Comparison of ENCODE assay signal across 1 cellular context in the genomic region with DNA sequence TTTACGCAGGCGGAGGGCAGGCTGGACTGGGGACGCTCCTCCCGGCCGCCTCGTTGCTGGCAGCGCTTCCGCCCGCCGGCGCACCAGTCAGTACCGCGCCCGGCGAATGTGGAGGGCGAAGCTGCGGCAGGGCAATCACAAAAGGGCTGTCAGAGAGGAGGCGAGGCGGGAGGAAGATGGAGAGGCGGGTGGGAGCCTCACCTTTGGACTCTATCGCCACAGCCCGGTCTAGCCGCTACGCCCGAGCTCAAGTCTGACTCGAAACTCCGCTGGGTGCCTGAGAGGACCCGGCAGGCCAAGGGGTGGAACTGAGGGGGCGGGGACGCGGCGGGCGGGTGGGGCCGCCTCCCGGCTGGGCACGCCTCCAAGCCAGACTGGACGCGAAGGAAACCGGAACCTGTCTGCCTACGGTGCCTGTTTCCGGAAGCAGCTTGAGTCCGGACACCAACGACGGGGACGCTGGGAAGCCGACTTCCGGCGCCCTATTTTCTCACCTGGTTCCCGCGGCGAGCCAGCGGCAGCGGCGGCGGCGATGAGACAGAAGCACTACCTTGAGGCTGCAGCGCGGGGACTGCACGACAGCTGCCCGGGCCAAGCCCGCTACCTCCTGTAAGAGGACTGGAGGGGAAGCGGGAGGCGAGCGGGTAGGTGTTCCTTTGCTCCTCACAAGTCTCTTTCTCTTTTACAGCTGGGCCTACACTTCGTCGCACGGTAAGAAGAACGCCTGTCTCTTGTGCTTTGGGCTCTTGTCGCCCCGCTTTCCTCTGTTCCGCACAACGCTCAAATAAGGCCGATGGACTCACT.
A peak's percentile ranks its signal among the peaks of the same experiment; 100 is the strongest.
TF ChIP-seq lines count a peak whose summit lies in the region.

TSS of gene RMP24 (plus strand) at position 483 of the 804 bp plus-strand sequence.

TF ChIP-seq in HEK293, 187 proteins besides CTCF, POLR2A, EP300 and RAD21 (continued from another document and continues in another):
- TF ChIP-seq, protein P1, sequence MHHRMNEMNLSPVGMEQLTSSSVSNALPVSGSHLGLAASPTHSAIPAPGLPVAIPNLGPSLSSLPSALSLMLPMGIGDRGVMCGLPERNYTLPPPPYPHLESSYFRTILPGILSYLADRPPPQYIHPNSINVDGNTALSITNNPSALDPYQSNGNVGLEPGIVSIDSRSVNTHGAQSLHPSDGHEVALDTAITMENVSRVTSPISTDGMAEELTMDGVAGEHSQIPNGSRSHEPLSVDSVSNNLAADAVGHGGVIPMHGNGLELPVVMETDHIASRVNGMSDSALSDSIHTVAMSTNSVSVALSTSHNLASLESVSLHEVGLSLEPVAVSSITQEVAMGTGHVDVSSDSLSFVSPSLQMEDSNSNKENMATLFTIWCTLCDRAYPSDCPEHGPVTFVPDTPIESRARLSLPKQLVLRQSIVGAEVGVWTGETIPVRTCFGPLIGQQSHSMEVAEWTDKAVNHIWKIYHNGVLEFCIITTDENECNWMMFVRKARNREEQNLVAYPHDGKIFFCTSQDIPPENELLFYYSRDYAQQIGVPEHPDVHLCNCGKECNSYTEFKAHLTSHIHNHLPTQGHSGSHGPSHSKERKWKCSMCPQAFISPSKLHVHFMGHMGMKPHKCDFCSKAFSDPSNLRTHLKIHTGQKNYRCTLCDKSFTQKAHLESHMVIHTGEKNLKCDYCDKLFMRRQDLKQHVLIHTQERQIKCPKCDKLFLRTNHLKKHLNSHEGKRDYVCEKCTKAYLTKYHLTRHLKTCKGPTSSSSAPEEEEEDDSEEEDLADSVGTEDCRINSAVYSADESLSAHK (tag by site-specific recombination; IDR thresholded peaks at IDR 0.05) = no peak; the same call in 1 of the 2 replicates
- TF ChIP-seq ZNF174 (tag by site-specific recombination; IDR thresholded peaks at IDR 0.05) (no peak), ZNF596 (tag by site-specific recombination; IDR thresholded peaks at IDR 0.05) (no peak), ZBTB10 (tag by site-specific recombination; IDR thresholded peaks at IDR 0.05) (peak; percentile 90), GLI2 (tag by site-specific recombination; IDR thresholded peaks at IDR 0.05; ENCODE audit: borderline replicate concordance, low read depth) (no peak), ZNF777 (tag by site-specific recombination; IDR thresholded peaks at IDR 0.05; ENCODE audit: borderline replicate concordance) (no peak), ZNF660 (tag by site-specific recombination; IDR thresholded peaks at IDR 0.05) (peak; percentile 97), ZNF214 (tag by site-specific recombination; IDR thresholded peaks at IDR 0.05; ENCODE audit: borderline replicate concordance) (no peak), ZNF37A (tag by site-specific recombination; IDR thresholded peaks at IDR 0.05) (no peak), PRDM2 (tag by site-specific recombination; IDR thresholded peaks at IDR 0.05; ENCODE audit: borderline replicate concordance) (peak; percentile 32; the same call in 1 of the 2 replicates), GFI1B (tag by site-specific recombination; IDR thresholded peaks at IDR 0.05) (no peak), ZNF311 (tag by site-specific recombination; IDR thresholded peaks at IDR 0.05; ENCODE audit: borderline replicate concordance) (no peak), SP2 (tag by site-specific recombination; IDR thresholded peaks at IDR 0.05) (peak; percentile 88), MZF1 (tag by site-specific recombination; IDR thresholded peaks at IDR 0.05; ENCODE audit: borderline replicate concordance) (no peak), ZNF140 (tag by site-specific recombination; IDR thresholded peaks at IDR 0.05) (no peak), ZFHX2 (tag by site-specific recombination; conservative IDR thresholded peaks at IDR 0.05) (peak; percentile 72), ZNF366 (tag by site-specific recombination; conservative IDR thresholded peaks at IDR 0.05) (no peak), BCL11B (tag by site-specific recombination; IDR thresholded peaks at IDR 0.05; ENCODE audit: low read depth) (no peak), KLF10 (tag by site-specific recombination; IDR thresholded peaks at IDR 0.05) (peak; percentile 39; the same call in 1 of the 2 replicates), ZNF664 (tag by site-specific recombination; IDR thresholded peaks at IDR 0.05) (0 out of 2 replicates have a peak, but pooled peaks have one; percentile 11), AEBP2 (tag by site-specific recombination; IDR thresholded peaks at IDR 0.05; ENCODE audit: borderline replicate concordance) (no peak), GLIS2 (tag by site-specific recombination; IDR thresholded peaks at IDR 0.05) (peak; percentile 97), ZNF248 (tag by site-specific recombination; IDR thresholded peaks at IDR 0.05) (no peak), ZNF792 (tag by site-specific recombination; IDR thresholded peaks at IDR 0.05) (no peak), WT1 (tag by site-specific recombination; IDR thresholded peaks at IDR 0.05) (0 out of 2 replicates have a peak, but pooled peaks have one; percentile 19), ZNF701 (tag by site-specific recombination; IDR thresholded peaks at IDR 0.05) (no peak), ZNF747 (tag by site-specific recombination; IDR thresholded peaks at IDR 0.05) (no peak), ZNF571 (tag by site-specific recombination; IDR thresholded peaks at IDR 0.05) (no peak), GLI4 (tag by site-specific recombination; IDR thresholded peaks at IDR 0.05) (peak; percentile 76; the same call in 1 of the 2 replicates)
- TF ChIP-seq, protein P2, sequence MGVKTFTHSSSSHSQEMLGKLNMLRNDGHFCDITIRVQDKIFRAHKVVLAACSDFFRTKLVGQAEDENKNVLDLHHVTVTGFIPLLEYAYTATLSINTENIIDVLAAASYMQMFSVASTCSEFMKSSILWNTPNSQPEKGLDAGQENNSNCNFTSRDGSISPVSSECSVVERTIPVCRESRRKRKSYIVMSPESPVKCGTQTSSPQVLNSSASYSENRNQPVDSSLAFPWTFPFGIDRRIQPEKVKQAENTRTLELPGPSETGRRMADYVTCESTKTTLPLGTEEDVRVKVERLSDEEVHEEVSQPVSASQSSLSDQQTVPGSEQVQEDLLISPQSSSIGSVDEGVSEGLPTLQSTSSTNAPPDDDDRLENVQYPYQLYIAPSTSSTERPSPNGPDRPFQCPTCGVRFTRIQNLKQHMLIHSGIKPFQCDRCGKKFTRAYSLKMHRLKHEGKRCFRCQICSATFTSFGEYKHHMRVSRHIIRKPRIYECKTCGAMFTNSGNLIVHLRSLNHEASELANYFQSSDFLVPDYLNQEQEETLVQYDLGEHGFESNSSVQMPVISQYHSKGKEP (tag by site-specific recombination; IDR thresholded peaks at IDR 0.05) = no peak
- TF ChIP-seq, protein P3, sequence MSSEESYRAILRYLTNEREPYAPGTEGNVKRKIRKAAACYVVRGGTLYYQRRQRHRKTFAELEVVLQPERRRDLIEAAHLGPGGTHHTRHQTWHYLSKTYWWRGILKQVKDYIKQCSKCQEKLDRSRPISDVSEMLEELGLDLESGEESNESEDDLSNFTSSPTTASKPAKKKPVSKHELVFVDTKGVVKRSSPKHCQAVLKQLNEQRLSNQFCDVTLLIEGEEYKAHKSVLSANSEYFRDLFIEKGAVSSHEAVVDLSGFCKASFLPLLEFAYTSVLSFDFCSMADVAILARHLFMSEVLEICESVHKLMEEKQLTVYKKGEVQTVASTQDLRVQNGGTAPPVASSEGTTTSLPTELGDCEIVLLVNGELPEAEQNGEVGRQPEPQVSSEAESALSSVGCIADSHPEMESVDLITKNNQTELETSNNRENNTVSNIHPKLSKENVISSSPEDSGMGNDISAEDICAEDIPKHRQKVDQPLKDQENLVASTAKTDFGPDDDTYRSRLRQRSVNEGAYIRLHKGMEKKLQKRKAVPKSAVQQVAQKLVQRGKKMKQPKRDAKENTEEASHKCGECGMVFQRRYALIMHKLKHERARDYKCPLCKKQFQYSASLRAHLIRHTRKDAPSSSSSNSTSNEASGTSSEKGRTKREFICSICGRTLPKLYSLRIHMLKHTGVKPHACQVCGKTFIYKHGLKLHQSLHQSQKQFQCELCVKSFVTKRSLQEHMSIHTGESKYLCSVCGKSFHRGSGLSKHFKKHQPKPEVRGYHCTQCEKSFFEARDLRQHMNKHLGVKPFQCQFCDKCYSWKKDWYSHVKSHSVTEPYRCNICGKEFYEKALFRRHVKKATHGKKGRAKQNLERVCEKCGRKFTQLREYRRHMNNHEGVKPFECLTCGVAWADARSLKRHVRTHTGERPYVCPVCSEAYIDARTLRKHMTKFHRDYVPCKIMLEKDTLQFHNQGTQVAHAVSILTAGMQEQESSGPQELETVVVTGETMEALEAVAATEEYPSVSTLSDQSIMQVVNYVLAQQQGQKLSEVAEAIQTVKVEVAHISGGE (tag by site-specific recombination; conservative IDR thresholded peaks at IDR 0.05; ENCODE audit: low read depth) = peak; percentile 99
- TF ChIP-seq, protein P4, sequence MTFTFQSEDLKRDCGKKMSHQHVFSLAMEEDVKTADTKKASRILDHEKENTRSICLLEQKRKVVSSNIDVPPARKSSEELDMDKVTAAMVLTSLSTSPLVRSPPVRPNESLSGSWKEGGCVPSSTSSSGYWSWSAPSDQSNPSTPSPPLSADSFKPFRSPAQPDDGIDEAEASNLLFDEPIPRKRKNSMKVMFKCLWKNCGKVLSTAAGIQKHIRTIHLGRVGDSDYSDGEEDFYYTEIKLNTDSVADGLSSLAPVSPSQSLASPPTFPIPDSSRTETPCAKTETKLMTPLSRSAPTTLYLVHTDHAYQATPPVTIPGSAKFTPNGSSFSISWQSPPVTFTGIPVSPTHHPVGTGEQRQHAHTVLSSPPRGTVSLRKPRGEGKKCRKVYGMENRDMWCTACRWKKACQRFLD (tag by site-specific recombination; IDR thresholded peaks at IDR 0.05) = no peak
- TF ChIP-seq, protein P5, sequence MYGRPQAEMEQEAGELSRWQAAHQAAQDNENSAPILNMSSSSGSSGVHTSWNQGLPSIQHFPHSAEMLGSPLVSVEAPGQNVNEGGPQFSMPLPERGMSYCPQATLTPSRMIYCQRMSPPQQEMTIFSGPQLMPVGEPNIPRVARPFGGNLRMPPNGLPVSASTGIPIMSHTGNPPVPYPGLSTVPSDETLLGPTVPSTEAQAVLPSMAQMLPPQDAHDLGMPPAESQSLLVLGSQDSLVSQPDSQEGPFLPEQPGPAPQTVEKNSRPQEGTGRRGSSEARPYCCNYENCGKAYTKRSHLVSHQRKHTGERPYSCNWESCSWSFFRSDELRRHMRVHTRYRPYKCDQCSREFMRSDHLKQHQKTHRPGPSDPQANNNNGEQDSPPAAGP (tag by site-specific recombination; IDR thresholded peaks at IDR 0.05) = peak; percentile 72; the same call in 1 of the 2 replicates
